8 cellular contexts compared by ENCODE assay signal in the genomic region with DNA sequence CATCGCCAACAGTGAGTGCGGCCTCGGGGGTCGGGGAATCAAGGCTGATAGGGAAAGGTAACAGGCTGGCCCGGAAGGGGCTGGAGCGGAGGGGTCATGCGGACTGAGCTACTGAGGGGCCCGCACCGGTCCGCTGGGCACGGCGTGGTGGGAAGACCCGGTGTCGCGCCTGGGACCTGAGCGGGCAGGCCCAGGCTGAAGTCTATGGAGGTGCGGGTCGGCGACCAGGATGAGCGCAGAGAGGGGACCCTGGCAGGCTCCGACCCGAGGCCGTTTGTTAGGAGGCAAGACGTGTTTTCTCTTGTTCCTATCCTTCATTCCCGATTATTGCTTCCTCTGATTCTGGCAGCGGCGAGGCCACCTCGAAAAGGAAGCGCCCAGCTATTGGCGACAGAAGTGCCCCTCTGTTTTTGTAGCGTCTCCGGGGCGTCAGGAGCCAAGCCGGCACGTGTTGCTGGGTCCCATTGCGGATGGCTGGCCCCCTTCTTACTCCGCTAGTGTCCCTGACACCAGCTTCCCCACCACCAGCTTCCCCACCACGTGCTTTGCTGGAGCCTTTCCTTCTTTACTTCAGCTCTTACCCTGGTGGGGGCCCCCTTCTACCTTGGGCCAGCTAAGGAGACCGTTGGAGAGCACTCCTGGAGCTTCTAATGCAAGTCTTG. TPM values are rescaled to one million over a fixed set of nuclear protein-coding genes. Genes with fewer than 3 reads are reported as not detected.
DNase-seq lines count a peak whose midpoint lies in the region; ATAC-seq and TF ChIP-seq lines count a peak whose summit lies in the region.

No MANE protein-coding gene starts in this region.

- H3K27me3 Mint-ChIP-seq in activated CD8-positive, alpha-beta memory T cell treated with anti-CD3 and anti-CD28 coated beads, Interleukin-2, amount 10 ng/mL, durations not matched to agents 7 days and 5 days = no peaks in the 10 kb centered on the region
- no peaks in the 10 kb centered on the region for H3K27me3 Mint-ChIP-seq in activated B cell treated with CpG ODN at 0.5 μM for 24 hours
- no peaks in the 10 kb centered on the region for H3K27me3 Mint-ChIP-seq in nephron progenitor cell (ENCODE audit: low read depth, poor library complexity)

- no peak for TF ChIP-seq POLR2A in erythroblast (IDR thresholded peaks at IDR 0.05; ENCODE audit: low read length)

- peak; percentile 63 for DNase-seq in activated CD8-positive, alpha-beta memory T cell treated with anti-CD3 and anti-CD28 coated beads, Interleukin-2, amount 10 ng/mL, durations not matched to agents 7 days and 5 days
- DNase-seq in activated CD8-positive, alpha-beta memory T cell treated with anti-CD3 and anti-CD28 coated beads for 24 hours = no peak
- DNase-seq in activated B cell treated with CpG ODN at 0.5 μM for 24 hours (no peak), erythroblast (lab: John Stamatoyannopoulos, UW) (peak; percentile 64 to 71), nephron progenitor cell (peak; percentile 55), NCI-H2196 treated with DMSO at 0.1 percent for 48 hours (lab: John Stamatoyannopoulos, UW; ENCODE audit: unreplicated experiment) (no peak), H4 (ENCODE audit: low spot score) (no peak)

- TF ChIP-seq CTCF in activated B cell treated with CpG ODN at 0.5 μM for 24 hours (IDR thresholded peaks at IDR 0.05) (no peak), nephron progenitor cell (IDR thresholded peaks at IDR 0.05) (no peak)

- intact Hi-C loops in activated B cell treated with CpG ODN at 0.5 μM for 24 hours (cut with micrococcal nuclease) = loop anchor here (1.0 to 5.0 kb wide), 12 partner anchors 11 to 582 kb away; partner anchors contain the start of genes DNAJC14, ESYT1, MYL6B and PTGES3

- peaks cover 44% of the 10 kb centered on the region for H3K4me1 Mint-ChIP-seq in activated CD8-positive, alpha-beta memory T cell treated with anti-CD3 and anti-CD28 coated beads, Interleukin-2, amount 10 ng/mL, durations not matched to agents 7 days and 5 days
- H3K4me1 Mint-ChIP-seq in activated B cell treated with CpG ODN at 0.5 μM for 24 hours (peaks cover 33% of the 10 kb centered on the region), nephron progenitor cell (peaks cover 49% of the 10 kb centered on the region)

- POLR2A ChIA-PET in activated B cell treated with CpG ODN at 0.5 μM for 24 hours (lab: Charles Lee) = interaction anchor here (0.6 to 3.4 kb wide), 24 partner anchors 8 to 376 kb away, joined by 3 to 112 read pairs (median 8); partner anchors contain the start of genes CD63, CNPY2, DNAJC14 and ERBB3

- H3K4me3 Mint-ChIP-seq in activated CD8-positive, alpha-beta memory T cell treated with anti-CD3 and anti-CD28 coated beads, Interleukin-2, amount 10 ng/mL, durations not matched to agents 7 days and 5 days = peak overlapping the region; percentile 99
- peak overlapping the region; percentile 98 for H3K4me3 Mint-ChIP-seq in activated B cell treated with CpG ODN at 0.5 μM for 24 hours
- peak overlapping the region; percentile 97 for H3K4me3 Mint-ChIP-seq in nephron progenitor cell

- H3K9me3 Mint-ChIP-seq in activated CD8-positive, alpha-beta memory T cell treated with anti-CD3 and anti-CD28 coated beads, Interleukin-2, amount 10 ng/mL, durations not matched to agents 7 days and 5 days (ENCODE audit: low read depth) = no peaks in the 10 kb centered on the region
- H3K9me3 Mint-ChIP-seq in activated B cell treated with CpG ODN at 0.5 μM for 24 hours (no peaks in the 10 kb centered on the region), nephron progenitor cell (no peaks in the 10 kb centered on the region)

- peaks cover 43% of the 10 kb centered on the region for H3K36me3 Mint-ChIP-seq in activated CD8-positive, alpha-beta memory T cell treated with anti-CD3 and anti-CD28 coated beads, Interleukin-2, amount 10 ng/mL, durations not matched to agents 7 days and 5 days
- H3K36me3 Mint-ChIP-seq in activated B cell treated with CpG ODN at 0.5 μM for 24 hours (ENCODE audit: low read depth) = peaks cover 48% of the 10 kb centered on the region
- peaks cover 35% of the 10 kb centered on the region for H3K36me3 Mint-ChIP-seq in nephron progenitor cell (ENCODE audit: low read depth)

- CTCF ChIA-PET in activated CD8-positive, alpha-beta memory T cell treated with anti-CD3 and anti-CD28 coated beads, Interleukin-2, amount 10 ng/mL, durations not matched to agents 7 days and 5 days (lab: Charles Lee) = interaction anchor here (0.7 to 8.6 kb wide), 21 partner anchors 8 to 375 kb away, joined by 3 to 97 read pairs (median 8); partner anchors contain the start of genes CD63, ERBB3, ESYT1 and IKZF4
- CTCF ChIA-PET in activated B cell treated with CpG ODN at 0.5 μM for 24 hours (lab: Charles Lee) = interaction anchor here (1.2 to 2.4 kb wide), 5 partner anchors 9 to 179 kb away, joined by 3 to 10 read pairs (median 4); partner anchors contain the start of gene ZC3H10

- ATAC-seq in activated CD8-positive, alpha-beta memory T cell treated with anti-CD3 and anti-CD28 coated beads, Interleukin-2, amount 10 ng/mL, durations not matched to agents 7 days and 5 days = peak; percentile 8
- ATAC-seq in HG03342 (IDR thresholded peaks at IDR 0.05; ENCODE audit: unreplicated experiment) (peak; percentile 7), activated B cell treated with CpG ODN at 0.5 μM for 24 hours (ENCODE audit: low read depth) (peak; percentile 4)

- H3K27ac Mint-ChIP-seq in activated CD8-positive, alpha-beta memory T cell treated with anti-CD3 and anti-CD28 coated beads, Interleukin-2, amount 10 ng/mL, durations not matched to agents 7 days and 5 days = peak overlapping the region; percentile 98
- peak overlapping the region; percentile 93 for H3K27ac Mint-ChIP-seq in activated B cell treated with CpG ODN at 0.5 μM for 24 hours
- peak overlapping the region; percentile 97 for H3K27ac Mint-ChIP-seq in nephron progenitor cell

RNA-seq across cellular contexts. Expression of gene PA2G4, which starts 0.6 kb away (rescaled TPM):
- 100 to 1,000 TPM; 293 to 364 TPM for total RNA-seq in activated CD8-positive, alpha-beta memory T cell treated with anti-CD3 and anti-CD28 coated beads, Interleukin-2, amount 10 ng/mL, durations not matched to agents 7 days and 5 days
- 137 and 155 TPM in 2 replicates for total RNA-seq in activated B cell treated with CpG ODN at 0.5 μM for 24 hours
- total RNA-seq in H4 (2014; rRNA removed; shearing (Covaris generic)) = 203 and 227 TPM in 2 replicates

RNA-seq across cellular contexts. Expression of gene RPL41, which starts 11.5 kb away (rescaled TPM):
- 1,000 to 10,000 TPM; 3,748 to 4,271 TPM for total RNA-seq in activated CD8-positive, alpha-beta memory T cell treated with anti-CD3 and anti-CD28 coated beads, Interleukin-2, amount 10 ng/mL, durations not matched to agents 7 days and 5 days
- 5,829 and 6,631 TPM in 2 replicates for total RNA-seq in activated B cell treated with CpG ODN at 0.5 μM for 24 hours
- total RNA-seq in H4 (2014; rRNA removed; shearing (Covaris generic)) = 3,847 and 4,326 TPM in 2 replicates

RNA-seq across cellular contexts. Expression of gene ZC3H10, which starts 13.1 kb away (rescaled TPM):
- total RNA-seq in activated CD8-positive, alpha-beta memory T cell treated with anti-CD3 and anti-CD28 coated beads, Interleukin-2, amount 10 ng/mL, durations not matched to agents 7 days and 5 days = 10 to 100 TPM; 10.3 to 11.7 TPM
- total RNA-seq in activated B cell treated with CpG ODN at 0.5 μM for 24 hours = 15.4 and 17.1 TPM in 2 replicates
- total RNA-seq in H4 (2014; rRNA removed; shearing (Covaris generic)) = 1.9 and 2.4 TPM in 2 replicates

RNA-seq across cellular contexts. Expression of gene ESYT1, which starts 23.1 kb away (rescaled TPM):
- 100 to 1,000 TPM; 225 to 241 TPM for total RNA-seq in activated CD8-positive, alpha-beta memory T cell treated with anti-CD3 and anti-CD28 coated beads, Interleukin-2, amount 10 ng/mL, durations not matched to agents 7 days and 5 days
- 120 and 137 TPM in 2 replicates for total RNA-seq in activated B cell treated with CpG ODN at 0.5 μM for 24 hours
- 62.9 and 80.8 TPM in 2 replicates for total RNA-seq in H4 (2014; rRNA removed; shearing (Covaris generic))

RNA-seq across cellular contexts. Expression of gene ERBB3, which starts 25.0 kb away (rescaled TPM):
- 1 to 10 TPM in 1 of 2 experiments, under 1 TPM in 1; 0.94 to 1.8 TPM for total RNA-seq in activated CD8-positive, alpha-beta memory T cell treated with anti-CD3 and anti-CD28 coated beads, Interleukin-2, amount 10 ng/mL, durations not matched to agents 7 days and 5 days
- total RNA-seq in activated B cell treated with CpG ODN at 0.5 μM for 24 hours = not detected in 2 replicates
- total RNA-seq in H4 (2014; rRNA removed; shearing (Covaris generic)) = 0.31 and 0.45 TPM in 2 replicates

Comparison
In these comparisons a context has a peak if more than half of its experiments do, and no peak if none do; other contexts are left out.
1. DNase-seq: peak in activated CD8-positive, alpha-beta memory T cell treated with anti-CD3 and anti-CD28 coated beads, Interleukin-2, amount 10 ng/mL, durations not matched to agents 7 days and 5 days (single experiment), erythroblast (2 of 2) and nephron progenitor cell (single experiment); none in activated CD8-positive, alpha-beta memory T cell treated with anti-CD3 and anti-CD28 coated beads for 24 hours (single experiment), activated B cell treated with CpG ODN at 0.5 μM for 24 hours (single experiment), NCI-H2196 treated with DMSO at 0.1 percent for 48 hours (single experiment) and H4 (single experiment).
2. Peak in every context shown above with its lines, with median percentiles within 50 percentile points of each other: ATAC-seq, H3K27ac Mint-ChIP-seq and H3K4me3 Mint-ChIP-seq.